In the genomic region with DNA sequence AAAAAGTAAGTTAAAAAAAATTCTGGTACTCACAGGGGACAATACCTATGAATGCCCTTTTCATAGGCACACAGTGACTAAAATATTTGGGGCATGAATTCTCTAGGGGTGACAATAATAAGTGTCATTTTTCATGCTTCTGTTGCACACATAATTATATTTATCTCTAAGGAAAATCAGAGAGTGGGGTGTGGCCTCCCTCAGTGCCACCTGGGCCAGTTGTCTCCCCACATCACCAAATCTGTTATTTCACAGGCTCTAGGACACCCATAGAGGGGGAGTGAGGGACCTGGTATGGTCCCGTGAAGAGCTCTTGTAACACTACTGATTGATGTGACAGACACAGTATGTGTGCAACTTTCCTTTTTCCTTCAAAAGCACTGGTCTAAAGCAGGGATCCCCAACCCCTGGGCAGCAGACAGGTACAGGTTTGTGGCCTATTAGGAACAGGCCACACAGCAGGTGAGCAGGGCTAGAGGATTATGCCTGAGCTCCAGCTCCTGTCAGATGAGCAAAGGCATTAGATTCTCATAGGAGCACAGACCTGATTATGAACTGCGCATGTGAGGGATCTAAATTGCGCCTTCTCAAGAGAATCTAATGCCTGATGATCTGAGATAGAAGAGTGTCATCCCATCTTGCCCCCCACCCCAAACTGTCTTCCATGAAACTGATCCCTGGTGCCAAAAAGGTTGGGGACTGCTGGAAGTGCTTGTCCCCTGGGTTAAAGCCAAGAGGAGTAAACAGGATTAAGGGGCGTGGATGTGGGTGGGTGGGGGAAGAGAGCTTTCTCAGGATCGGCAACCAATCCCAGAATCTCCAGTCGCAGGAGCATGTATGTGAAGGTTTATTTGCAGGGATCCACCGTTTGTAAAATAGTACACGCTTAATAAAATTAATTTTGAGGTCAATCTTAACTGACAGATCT, we compare ENCODE assay signal across 8 cellular contexts. TPM values are rescaled to one million over a fixed set of nuclear protein-coding genes. Genes with fewer than 3 reads are reported as not detected.
DNase-seq lines count a peak whose midpoint lies in the region; ATAC-seq lines count a peak whose summit lies in the region.

No MANE protein-coding gene starts in this region.

- WGBS in right cardiac atrium = 48% methylated on average over 8 of the region's 8 CpGs

- ATAC-seq in right cardiac atrium = peak; percentile 47 to 52

- H3K4me3 Mint-ChIP-seq in activated naive CD8-positive, alpha-beta T cell treated with anti-CD3 and anti-CD28 coated beads for 36 hours = peak overlapping the region; percentile 85

- DNase-seq in Caki2 (ENCODE audit: low read depth) = peak; percentile 14
- no peak for DNase-seq in activated naive CD8-positive, alpha-beta T cell treated with anti-CD3 and anti-CD28 coated beads for 36 hours
- peak in 2 of 3 donors; percentile 44 to 55 for DNase-seq in right cardiac atrium
- no peak for DNase-seq in midbrain (lab: John Stamatoyannopoulos, UW)
- DNase-seq in GF-D8 (lab: John Stamatoyannopoulos, UW) = no peak
- no peak for DNase-seq in ureter (ENCODE audit: low spot score)

- no peaks in the 10 kb centered on the region for H3K9me3 Mint-ChIP-seq in activated naive CD8-positive, alpha-beta T cell treated with anti-CD3 and anti-CD28 coated beads for 36 hours

- peak overlapping the region; percentile 77 for H3K27ac ChIP-seq in KOPT-K1 (ENCODE audit: low read depth, low read length, poor library complexity, severe bottlenecking)
- peak overlapping the region; percentile 83 for H3K27ac ChIP-seq in right cardiac atrium (ENCODE audit: low read length)
- H3K27ac ChIP-seq in skin epidermis = peak overlapping the region; percentile 45 to 92 (median 87)

- in situ Hi-C loops in Caki2 (cut with HindIII; ENCODE audit: low pct_unique_long_range_greater_than_20kb, low sequenced_read_pairs) = loop anchor here (25.0 kb wide), 1 partner anchor 406 kb away; no protein-coding TSS in a partner anchor

- no peaks in the 10 kb centered on the region for H3K27me3 Mint-ChIP-seq in activated naive CD8-positive, alpha-beta T cell treated with anti-CD3 and anti-CD28 coated beads for 36 hours

- no peaks in the 10 kb centered on the region for H3K4me1 ChIP-seq in right cardiac atrium (ENCODE audit: control insufficient read depth, insufficient read depth, low read length)

- intact Hi-C loops in right cardiac atrium (cut with DNase I) = loop anchor here in 1 of 4 donors (10.0 kb wide), 1 partner anchor 564 kb away; no protein-coding TSS in a partner anchor

- peak overlapping the region; percentile 89 for H3K27ac Mint-ChIP-seq in activated naive CD8-positive, alpha-beta T cell treated with anti-CD3 and anti-CD28 coated beads for 36 hours

- H3K4me3 ChIP-seq in right cardiac atrium (ENCODE audit: low read length) (peak overlapping the region; percentile 64), skin epidermis (peak overlapping the region; percentile 35 to 50 (median 43))

- H3K36me3 Mint-ChIP-seq in activated naive CD8-positive, alpha-beta T cell treated with anti-CD3 and anti-CD28 coated beads for 36 hours = peaks cover 5% of the 10 kb centered on the region

- peaks cover 4% of the 10 kb centered on the region; the same call in 1 of the 2 replicates for H3K36me3 ChIP-seq in KOPT-K1 (ENCODE audit: insufficient read depth, low read length)

- no peaks in the 10 kb centered on the region for H3K9me3 ChIP-seq in KOPT-K1 (ENCODE audit: insufficient read depth, low read length, poor library complexity, severe bottlenecking)
- no peaks in the 10 kb centered on the region for H3K9me3 ChIP-seq in right cardiac atrium (ENCODE audit: control insufficient read depth, low read length)

- no peaks in the 10 kb centered on the region for H3K27me3 ChIP-seq in right cardiac atrium (ENCODE audit: control insufficient read depth, insufficient read depth)

- peaks cover 19% of the 10 kb centered on the region for H3K4me1 Mint-ChIP-seq in activated naive CD8-positive, alpha-beta T cell treated with anti-CD3 and anti-CD28 coated beads for 36 hours

RNA-seq across cellular contexts. Expression of a gene that starts 0.8 kb away (rescaled TPM):
- total RNA-seq in Caki2 (2014; rRNA removed; shearing (Covaris generic); ENCODE audit: low replicate concordance) = not detected in 2 replicates
- total RNA-seq in activated naive CD8-positive, alpha-beta T cell treated with anti-CD3 and anti-CD28 coated beads for 36 hours = 1 to 10 TPM; 1.0 to 1.2 TPM
- 1 to 10 TPM in 2 of 4 donors, under 1 TPM in 2; 0.94 to 1.8 (median 1.3) TPM for total RNA-seq in right cardiac atrium
- polyA plus RNA-seq in right cardiac atrium = 0.27 TPM
- total RNA-seq in ureter = 1.8 TPM

RNA-seq across cellular contexts. Expression of a gene that starts 57.9 kb away (rescaled TPM):
- total RNA-seq in Caki2 (2014; rRNA removed; shearing (Covaris generic); ENCODE audit: low replicate concordance) = 0.52 TPM in 1 of 2 replicates, not detected in the other
- 10 to 100 TPM; 42.3 to 44.2 TPM for total RNA-seq in activated naive CD8-positive, alpha-beta T cell treated with anti-CD3 and anti-CD28 coated beads for 36 hours
- total RNA-seq in right cardiac atrium = 10 to 100 TPM in 1 of 4 donors, 1 to 10 TPM in 3; 7.5 to 12.7 (median 8.7) TPM
- 5.0 TPM for polyA plus RNA-seq in right cardiac atrium
- 13.0 TPM for total RNA-seq in ureter

Comparison
In these comparisons a context has a peak if more than half of its experiments do, and no peak if none do; other contexts are left out.
1. DNase-seq: peak in Caki2 (single experiment) and right cardiac atrium (2 of 3); none in activated naive CD8-positive, alpha-beta T cell treated with anti-CD3 and anti-CD28 coated beads for 36 hours (single experiment), midbrain (single experiment), GF-D8 (single experiment) and ureter (single experiment).
2. Peak in every context shown above with its lines, with median percentiles within 50 percentile points of each other: H3K27ac ChIP-seq.